17 cellular contexts compared by ENCODE assay signal in genomic region chr13:102291587-102292218, GRCh38.
DNase-seq lines count a peak whose midpoint lies in the region; ATAC-seq and TF ChIP-seq lines count a peak whose summit lies in the region.
"Had no signal": no experiment of that assay in that cellular context is flagged by ENCODE, and none has a peak within 500 bp of the region (broad histone marks: within the 10 kb centered on the region; RNA-seq: fewer than 3 reads in every experiment).

No MANE protein-coding gene starts in this region.

- H2AFZ ChIP-seq in H9 (ENCODE audit: low read length) (no peak overlapping the region), fibroblast of lung (ENCODE audit: low read length) (no peak overlapping the region)

- no peak overlapping the region for H2AK5ac ChIP-seq in H9 (ENCODE audit: insufficient read length, low read length)
- no peak overlapping the region for H2AK5ac ChIP-seq in mesendoderm (ENCODE audit: low read length)

- DNase-seq in H9 (peak; percentile 33), RPMI7951 (ENCODE audit: low read depth) (peak; percentile 17), fibroblast of lung (ENCODE audit: low read depth in 2 of 2) (peak; percentile 38 to 77), mesendoderm (peak; percentile 46)
- no peak for DNase-seq in stimulated activated naive CD8-positive, alpha-beta T cell treated with anti-CD3 and anti-CD28 coated beads, Interleukin-15, Interleukin-2, amounts not matched to agents 100 U/mL and 50 U/mL, for 24 hours
- DNase-seq: activated B cell treated with CpG ODN at 0.5 μM for 24 hours; activated CD8-positive, alpha-beta T cell treated with anti-CD3 and anti-CD28 coated beads, Interleukin-2, amount 10 ng/mL, durations not matched to agents 7 days and 5 days; activated naive CD4-positive, alpha-beta T cell treated with anti-CD3 and anti-CD28 coated beads, Interleukin-2, amount 50 U/mL, for 16 hours; activated T-cell treated with anti-CD3 and anti-CD28 coated beads, Interleukin-2, amount 50 U/mL, for 4 hours; brain microvascular endothelial cell; Calu3; heart right ventricle; islet precursor cell; T-helper 17 cell had no signal

- H4K91ac ChIP-seq in H9 (ENCODE audit: insufficient read length, low read depth, low read length): no peak overlapping the region

- H3K36me3 ChIP-seq in fibroblast of lung (ENCODE audit: control insufficient read depth, insufficient read depth, low read length): no peaks in the 10 kb centered on the region
- no peaks in the 10 kb centered on the region for H3K36me3 ChIP-seq in mesendoderm (ENCODE audit: control insufficient read depth, insufficient read depth, low read length)
- H3K36me3 ChIP-seq: brain microvascular endothelial cell, heart right ventricle had no signal

- H3K4me1 ChIP-seq in H9 (ENCODE audit: insufficient read depth, low read length) (no peaks in the 10 kb centered on the region), fibroblast of lung (ENCODE audit: control insufficient read depth, extremely low read depth, insufficient read depth, low read length) (peaks cover 11% of the 10 kb centered on the region), mesendoderm (ENCODE audit: control insufficient read depth, low read depth, low read length) (no peaks in the 10 kb centered on the region)

- no peak overlapping the region for H3K56ac ChIP-seq in H9 (ENCODE audit: insufficient read length, low read depth, low read length)
- no peak overlapping the region for H3K56ac ChIP-seq in mesendoderm (ENCODE audit: low read length)

- H3K9me3 Mint-ChIP-seq in H9: no peaks in the 10 kb centered on the region
- H3K9me3 Mint-ChIP-seq: activated B cell treated with CpG ODN at 0.5 μM for 24 hours; activated T-cell treated with anti-CD3 and anti-CD28 coated beads, Interleukin-2, amount 50 U/mL, for 4 hours; natural killer cell treated with Interleukin-12 subunit alpha and Interleukin-12 subunit beta and Interleukin-15 and Interleukin-18, amount 100 ng/mL, for 72 hours had no signal

- H4K20me1 ChIP-seq in H9 (ENCODE audit: control insufficient read depth, insufficient read depth, insufficient read length) (no peaks in the 10 kb centered on the region), fibroblast of lung (ENCODE audit: control insufficient read depth, extremely low read depth, insufficient read depth, low read length) (no peaks in the 10 kb centered on the region)

- no peaks in the 10 kb centered on the region for H3K23me2 ChIP-seq in H9 (ENCODE audit: insufficient read length, low read depth, low read length, poor library complexity, severe bottlenecking)

- WGBS in H9 (ENCODE audit: extremely low coverage, insufficient read length, low lambda C conversion rate): no CpG with 5 or more reads among the region's 7 CpGs
- no CpG with 5 or more reads among the region's 7 CpGs for WGBS in mesendoderm (ENCODE audit: extremely low coverage, insufficient coverage, low lambda C conversion rate)

- H4K8ac ChIP-seq in H9 (replicated peaks; ENCODE audit: insufficient read length, low read depth, low read length) (no peak overlapping the region), mesendoderm (ENCODE audit: low read depth, low read length) (no peak overlapping the region)

- H3K27ac ChIP-seq in H9 (ENCODE audit: insufficient read length, low read depth, low read length) (no peak overlapping the region), fibroblast of lung (ENCODE audit: insufficient read depth, low read length) (no peak overlapping the region), mesendoderm (ENCODE audit: low read depth, low read length) (no peak overlapping the region)
- H3K27ac ChIP-seq: brain microvascular endothelial cell had no signal

- H3K14ac ChIP-seq in H9 (ENCODE audit: insufficient read depth, low read length): no peak overlapping the region

- no peaks in the 10 kb centered on the region for H3K79me1 ChIP-seq in H9 (ENCODE audit: insufficient read depth, low read depth, low read length, poor library complexity, severe bottlenecking)
- H3K79me1 ChIP-seq in mesendoderm (ENCODE audit: low read length): no peaks in the 10 kb centered on the region

- no peak overlapping the region for H3K4me2 ChIP-seq in H9 (ENCODE audit: insufficient read depth, insufficient read length, low read length)
- H3K4me2 ChIP-seq in fibroblast of lung (ENCODE audit: extremely low read depth, insufficient read depth, low read length): no peak overlapping the region
- no peak overlapping the region for H3K4me2 ChIP-seq in mesendoderm (ENCODE audit: low read length)

- H4K5ac ChIP-seq in H9 (ENCODE audit: insufficient read length, low read depth, low read length) (no peak overlapping the region), mesendoderm (ENCODE audit: low read length) (no peak overlapping the region)

- no peak overlapping the region for H3T11ph ChIP-seq in H9 (ENCODE audit: low read length)

- no peak overlapping the region for H3K4ac ChIP-seq in H9 (ENCODE audit: low read depth, low read length)
- H3K4ac ChIP-seq in mesendoderm (ENCODE audit: low read depth, low read length): no peak overlapping the region

- H2BK12ac ChIP-seq in H9 (ENCODE audit: insufficient read length, low read depth, low read length): no peak overlapping the region

- TF ChIP-seq CTCF in H9 (conservative IDR thresholded peaks at IDR 0.05) (no peak), fibroblast of lung (conservative IDR thresholded peaks at IDR 0.05 in 1 of 2, IDR thresholded peaks at IDR 0.05 in 1 of 2; ENCODE audit: low read depth in 1 of 2, low read length in 2 of 2) (no peak)

- H3K27ac Mint-ChIP-seq in H9: peak overlapping the region in 1 of 3 experiments; percentile 57; a peak in 1 of 7 replicates
- H3K27ac Mint-ChIP-seq: activated B cell treated with CpG ODN at 0.5 μM for 24 hours; activated CD8-positive, alpha-beta T cell treated with anti-CD3 and anti-CD28 coated beads, Interleukin-2, amount 10 ng/mL, durations not matched to agents 7 days and 5 days; natural killer cell treated with Interleukin-12 subunit alpha and Interleukin-12 subunit beta and Interleukin-15 and Interleukin-18, amount 100 ng/mL, for 72 hours; T-helper 17 cell had no signal

- H3K4me3 ChIP-seq in fibroblast of lung (replicated peaks in 1 of 4; ENCODE audit: control extremely low read depth in 1 of 4, insufficient read depth in 1 of 4, low read depth in 3 of 4, low read length in 4 of 4) (no peak overlapping the region), mesendoderm (ENCODE audit: low read length) (no peak overlapping the region)
- H3K4me3 ChIP-seq: heart right ventricle had no signal

- no peaks in the 10 kb centered on the region for H3K27me3 ChIP-seq in H9 (ENCODE audit: insufficient read depth, low read length)
- no peaks in the 10 kb centered on the region for H3K27me3 ChIP-seq in fibroblast of lung (ENCODE audit: control insufficient read depth, insufficient read depth, low read length)
- H3K27me3 ChIP-seq in mesendoderm (ENCODE audit: insufficient read depth, low read length, poor library complexity): no peaks in the 10 kb centered on the region
- H3K27me3 ChIP-seq: brain microvascular endothelial cell, heart right ventricle had no signal

- H3K79me2 ChIP-seq in H9 (ENCODE audit: insufficient read depth, low read length): no peaks in the 10 kb centered on the region
- H3K79me2 ChIP-seq in fibroblast of lung (ENCODE audit: control insufficient read depth, insufficient read depth, low read length): no peaks in the 10 kb centered on the region
- H3K79me2 ChIP-seq in mesendoderm (ENCODE audit: control insufficient read depth, insufficient read depth, low read length): no peaks in the 10 kb centered on the region

- H3K27me3 Mint-ChIP-seq in H9 (ENCODE audit: low read depth): peaks cover 1% of the 10 kb centered on the region; the same call in 1 of the 2 replicates
- H3K27me3 Mint-ChIP-seq: activated B cell treated with CpG ODN at 0.5 μM for 24 hours; natural killer cell treated with Interleukin-12 subunit alpha and Interleukin-12 subunit beta and Interleukin-15 and Interleukin-18, amount 100 ng/mL, for 72 hours had no signal

- H2BK5ac ChIP-seq in H9 (ENCODE audit: insufficient read length, low read length) (no peak overlapping the region), mesendoderm (ENCODE audit: low read length) (no peak overlapping the region)

- H3K23ac ChIP-seq in H9 (ENCODE audit: insufficient read length, low read depth, low read length) (no peak overlapping the region), mesendoderm (ENCODE audit: low read length) (no peak overlapping the region)

- H3K18ac ChIP-seq in H9 (ENCODE audit: insufficient read length, low read depth, low read length): no peak overlapping the region
- peak overlapping the region; percentile 53 for H3K18ac ChIP-seq in mesendoderm (ENCODE audit: low read length)

- no peaks in the 10 kb centered on the region for H3K36me3 Mint-ChIP-seq in H9 (ENCODE audit: insufficient read depth in 1 of 3, low read depth in 3 of 3)
- H3K36me3 Mint-ChIP-seq: natural killer cell treated with Interleukin-12 subunit alpha and Interleukin-12 subunit beta and Interleukin-15 and Interleukin-18, amount 100 ng/mL, for 72 hours had no signal

- H3K9ac ChIP-seq in H9 (ENCODE audit: extremely low read depth, insufficient read length, low read length): no peak overlapping the region
- no peak overlapping the region for H3K9ac ChIP-seq in fibroblast of lung (ENCODE audit: insufficient read depth, low read length)
- no peak overlapping the region for H3K9ac ChIP-seq in mesendoderm (ENCODE audit: low read length)

- ATAC-seq in GM18861 (IDR thresholded peaks at IDR 0.05; ENCODE audit: unreplicated experiment) (no peak), HG02852 (IDR thresholded peaks at IDR 0.05; ENCODE audit: unreplicated experiment) (no peak)
- ATAC-seq in stimulated activated naive CD8-positive, alpha-beta T cell treated with anti-CD3 and anti-CD28 coated beads, Interleukin-15, Interleukin-2, amounts not matched to agents 100 U/mL and 50 U/mL, for 24 hours: no peak
- ATAC-seq: activated CD8-positive, alpha-beta T cell treated with anti-CD3 and anti-CD28 coated beads, Interleukin-2, amount 10 ng/mL, durations not matched to agents 7 days and 5 days; activated T-cell treated with anti-CD3 and anti-CD28 coated beads, Interleukin-2, amount 50 U/mL, for 4 hours; natural killer cell treated with Interleukin-12 subunit alpha and Interleukin-12 subunit beta and Interleukin-15 and Interleukin-18, amount 100 ng/mL, for 72 hours; T-helper 17 cell had no signal

- no peak overlapping the region for H2BK20ac ChIP-seq in H9 (ENCODE audit: low read depth, low read length, poor library complexity, severe bottlenecking)

- H3K9me3 ChIP-seq in H9 (ENCODE audit: control insufficient read depth, low read depth, low read length) (no peaks in the 10 kb centered on the region), fibroblast of lung (ENCODE audit: control insufficient read depth, insufficient read depth, low read depth, low read length) (no peaks in the 10 kb centered on the region)
- H3K9me3 ChIP-seq: heart right ventricle had no signal

- H3K4me3 Mint-ChIP-seq in H9: no peak overlapping the region
- H3K4me3 Mint-ChIP-seq: activated B cell treated with CpG ODN at 0.5 μM for 24 hours; activated CD8-positive, alpha-beta T cell treated with anti-CD3 and anti-CD28 coated beads, Interleukin-2, amount 10 ng/mL, durations not matched to agents 7 days and 5 days; activated T-cell treated with anti-CD3 and anti-CD28 coated beads, Interleukin-2, amount 50 U/mL, for 4 hours; natural killer cell treated with Interleukin-12 subunit alpha and Interleukin-12 subunit beta and Interleukin-15 and Interleukin-18, amount 100 ng/mL, for 72 hours; T-helper 17 cell had no signal

- peaks cover 0 to 2% of the 10 kb centered on the region in 2 experiments; a peak in 1 of 4 replicates for H3K4me1 Mint-ChIP-seq in H9
- H3K4me1 Mint-ChIP-seq: activated B cell treated with CpG ODN at 0.5 μM for 24 hours, T-helper 17 cell had no signal

- no peak overlapping the region for H2BK120ac ChIP-seq in H9 (ENCODE audit: low read depth, low read length, poor library complexity, severe bottlenecking)
- H2BK120ac ChIP-seq in mesendoderm (ENCODE audit: low read depth, low read length): no peak overlapping the region

- H2BK15ac ChIP-seq in H9 (ENCODE audit: low read depth, low read length) (no peak overlapping the region), mesendoderm (replicated peaks; ENCODE audit: low read depth) (no peak overlapping the region)
